8 cellular contexts compared by ENCODE assay signal in genomic region chr6:30066577-30067459, GRCh38. TPM values are rescaled to one million over a fixed set of nuclear protein-coding genes. Genes with fewer than 3 reads are reported as not detected.
DNase-seq lines count a peak whose midpoint lies in the region; ATAC-seq, FAIRE-seq and TF ChIP-seq lines count a peak whose summit lies in the region.

Gene PPP1R11 (plus strand): TSS chr6:30067198. CDS start chr6:30067411, 213 bp downstream.

- CTCF ChIA-PET in activated CD4-positive, alpha-beta T cell treated with anti-CD3 and anti-CD28 coated beads for 36 hours (lab: Charles Lee): interaction anchor here (0.5 to 1.7 kb wide), 8 partner anchors 8 to 417 kb away, joined by 3 to 5 read pairs (median 4); no protein-coding TSS in a partner anchor

- ATAC-seq in HG03442 (IDR thresholded peaks at IDR 0.05; ENCODE audit: unreplicated experiment): peak; percentile 91
- peak; percentile 98 for ATAC-seq in activated CD4-positive, alpha-beta T cell treated with anti-CD3 and anti-CD28 coated beads for 36 hours

- H3K27ac Mint-ChIP-seq in activated CD4-positive, alpha-beta T cell treated with anti-CD3 and anti-CD28 coated beads for 36 hours: peak within 1 kb of the TSS; percentile 97

- DNase-seq in Ammon's horn (ENCODE audit: low spot score) (peak; percentile 99), GM19238 (ENCODE audit: insufficient read length, low spot score) (peak; percentile 94), NCI-H524 (lab: John Stamatoyannopoulos, UW) (peak; percentile 98), choroid plexus epithelial cell (ENCODE audit: low read depth) (peak; percentile 99), kidney (peak; percentile 100)
- peak; percentile 99 for DNase-seq in activated CD4-positive, alpha-beta T cell treated with anti-CD3 and anti-CD28 coated beads for 36 hours
- DNase-seq in stimulated activated CD4-positive, alpha-beta T cell treated with anti-CD3 and anti-CD28 coated beads, Interleukin-15, amount 100 ng/mL, for 24 hours: peak; percentile 99

- H3K4me1 ChIP-seq in kidney (ENCODE audit: control insufficient read depth in 1 of 2, insufficient read depth in 1 of 2, low read depth in 1 of 2, low read length in 2 of 2): peaks cover 0 to 14% of the 10 kb centered on the region in 2 donors

- peaks cover 53% of the 10 kb centered on the region for H3K4me1 Mint-ChIP-seq in activated CD4-positive, alpha-beta T cell treated with anti-CD3 and anti-CD28 coated beads for 36 hours

- peaks cover 0 to 5% of the 10 kb centered on the region in 2 donors for H3K36me3 ChIP-seq in kidney (ENCODE audit: control insufficient read depth in 1 of 2, insufficient read depth in 2 of 2, low read length in 2 of 2)

- TF ChIP-seq CTCF in choroid plexus epithelial cell (conservative IDR thresholded peaks at IDR 0.05; ENCODE audit: low read depth, low read length) (no peak), kidney (IDR thresholded peaks at IDR 0.05; ENCODE audit: borderline replicate concordance, extremely low read depth, insufficient read depth) (no peak)

- peak within 1 kb of the TSS; percentile 86 for H3K4me3 Mint-ChIP-seq in activated CD4-positive, alpha-beta T cell treated with anti-CD3 and anti-CD28 coated beads for 36 hours

- H3K9ac ChIP-seq in kidney (ENCODE audit: low read length in 2 of 2): peak within 1 kb of the TSS; percentile 68 to 76

- H3K9me3 Mint-ChIP-seq in activated CD4-positive, alpha-beta T cell treated with anti-CD3 and anti-CD28 coated beads for 36 hours (ENCODE audit: low read depth): peaks cover 3% of the 10 kb centered on the region

- peaks cover 54% of the 10 kb centered on the region for H3K36me3 Mint-ChIP-seq in activated CD4-positive, alpha-beta T cell treated with anti-CD3 and anti-CD28 coated beads for 36 hours (ENCODE audit: low read depth)

- intact Hi-C loops in activated CD4-positive, alpha-beta T cell treated with anti-CD3 and anti-CD28 coated beads for 36 hours (cut with DNase I, micrococcal nuclease): loop anchor here (1.0 to 10.0 kb wide), 14 partner anchors 36 to 618 kb away; partner anchors contain the start of genes TRIM26 (in 2 of the 2), ABCF1 (in 1 of the 2), GNL1 (in 1 of the 2) and HLA-A (in 1 of the 2)
- intact Hi-C loops in kidney (cut with DNase I): no loop called here

- H3K9me3 ChIP-seq in kidney (ENCODE audit: control insufficient read depth in 1 of 2, low read length in 2 of 2): no peaks in the 10 kb centered on the region

- peak; percentile 98 for FAIRE-seq in kidney (lab: Jason Lieb, UNC)

- peak within 1 kb of the TSS; percentile 89 to 92 for H3K27ac ChIP-seq in kidney (ENCODE audit: low read depth in 2 of 2, low read length in 2 of 2)

- peak within 1 kb of the TSS; percentile 75 for H3K4me3 ChIP-seq in choroid plexus epithelial cell (ENCODE audit: low read depth, low read length)
- peak within 1 kb of the TSS; percentile 92 to 95 for H3K4me3 ChIP-seq in kidney (ENCODE audit: low read length in 2 of 2)

- POLR2A ChIA-PET in activated CD4-positive, alpha-beta T cell treated with anti-CD3 and anti-CD28 coated beads for 36 hours (lab: Charles Lee): interaction anchor here (0.6 kb wide), 2 partner anchors 33 to 434 kb away, joined by 3 to 4 read pairs; partner anchors contain the start of gene GABBR1

- peaks cover 7% of the 10 kb centered on the region for H3K27me3 Mint-ChIP-seq in activated CD4-positive, alpha-beta T cell treated with anti-CD3 and anti-CD28 coated beads for 36 hours

RNA-seq across cellular contexts. Expression of gene PPP1R11, which starts in this region (rescaled TPM):
- total RNA-seq in activated CD4-positive, alpha-beta T cell treated with anti-CD3 and anti-CD28 coated beads for 36 hours: 10 to 100 TPM; 47.8 to 59.9 TPM
- 71.6 TPM for total RNA-seq in kidney
- polyA plus RNA-seq in kidney (ENCODE audit: insufficient read depth, low read depth, low replicate concordance): 78.3 TPM

Comparison
In these comparisons a context has a peak if more than half of its experiments do, and no peak if none do; other contexts are left out.
1. Peak in every context shown above with its lines: DNase-seq, ATAC-seq, H3K4me3 ChIP-seq and H3K27ac ChIP-seq.